ENCODE assay signal across 12 cellular contexts in the genomic region with DNA sequence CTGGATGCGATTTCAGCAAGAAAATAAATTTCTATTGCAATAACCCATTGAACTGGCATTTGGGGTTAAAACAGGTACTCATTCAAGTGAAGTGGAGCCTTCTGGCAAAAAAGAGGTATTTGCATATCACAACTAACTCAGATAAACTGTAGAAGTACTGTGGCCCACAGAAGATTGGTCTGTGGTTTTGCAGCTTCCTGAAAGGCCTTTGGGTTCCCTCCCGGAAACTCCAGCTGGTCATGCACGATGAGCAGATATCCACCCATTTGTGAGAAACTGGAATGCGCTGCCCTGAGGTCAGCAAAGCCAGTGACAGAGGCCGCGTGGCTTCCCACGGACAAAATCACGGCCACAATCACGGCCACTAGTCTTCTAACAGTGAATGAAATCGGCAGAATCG.
DNase-seq lines count a peak whose midpoint lies in the region; ATAC-seq and TF ChIP-seq lines count a peak whose summit lies in the region.
"Had no signal": no experiment of that assay in that cellular context is flagged by ENCODE, and none has a peak within 500 bp of the region (broad histone marks: within the 10 kb centered on the region; RNA-seq: fewer than 3 reads in every experiment).

No MANE protein-coding gene starts in this region.

- no peaks in the 10 kb centered on the region for H3K79me2 ChIP-seq in parathyroid adenoma

- H3K27ac ChIP-seq in parathyroid adenoma (no peak overlapping the region), sigmoid colon (no peak overlapping the region)
- H3K27ac ChIP-seq: esophagus squamous epithelium had no signal

- CTCF ChIA-PET in activated CD8-positive, alpha-beta memory T cell treated with anti-CD3 and anti-CD28 coated beads, Interleukin-2, amount 10 ng/mL, durations not matched to agents 7 days and 5 days (lab: Charles Lee) = no interaction called here

- H3K4me1 Mint-ChIP-seq in activated CD8-positive, alpha-beta memory T cell treated with anti-CD3 and anti-CD28 coated beads, Interleukin-2, amount 10 ng/mL, durations not matched to agents 7 days and 5 days = peaks cover 38% of the 10 kb centered on the region

- H3K36me3 ChIP-seq in parathyroid adenoma (ENCODE audit: control insufficient read depth, insufficient read depth, low read length) (no peaks in the 10 kb centered on the region), sigmoid colon (no peaks in the 10 kb centered on the region)
- H3K36me3 ChIP-seq: esophagus squamous epithelium had no signal

- TF ChIP-seq EP300 in sigmoid colon (IDR thresholded peaks at IDR 0.05) = no peak

- 65 to 89% methylated on average over 11 of the region's 11 CpGs for WGBS in sigmoid colon, 2 donors

- no peak overlapping the region for H2AFZ ChIP-seq in parathyroid adenoma

- H3K27me3 Mint-ChIP-seq in activated CD8-positive, alpha-beta memory T cell treated with anti-CD3 and anti-CD28 coated beads, Interleukin-2, amount 10 ng/mL, durations not matched to agents 7 days and 5 days = peaks cover 2% of the 10 kb centered on the region

- peak overlapping the region; percentile 21 for H3K4me2 ChIP-seq in parathyroid adenoma (ENCODE audit: low read length)

- H3K4me1 ChIP-seq in parathyroid adenoma (no peaks in the 10 kb centered on the region), sigmoid colon (peaks cover 0 to 43% (median 24%) of the 10 kb centered on the region in 4 donors)

- H3K9me3 ChIP-seq in parathyroid adenoma (ENCODE audit: control insufficient read depth, low read length) (no peaks in the 10 kb centered on the region), sigmoid colon (no peaks in the 10 kb centered on the region)
- H3K9me3 ChIP-seq: esophagus squamous epithelium had no signal

- no peak for TF ChIP-seq POLR2A in sigmoid colon (IDR thresholded peaks at IDR 0.05)

- no peaks in the 10 kb centered on the region for H3K9me3 Mint-ChIP-seq in activated CD8-positive, alpha-beta memory T cell treated with anti-CD3 and anti-CD28 coated beads, Interleukin-2, amount 10 ng/mL, durations not matched to agents 7 days and 5 days (ENCODE audit: low read depth)
- H3K9me3 Mint-ChIP-seq: naive thymus-derived CD8-positive, alpha-beta T cell had no signal

- peak; percentile 52 for DNase-seq in activated CD8-positive, alpha-beta memory T cell treated with anti-CD3 and anti-CD28 coated beads, Interleukin-2, amount 10 ng/mL, durations not matched to agents 7 days and 5 days
- no peak for DNase-seq in activated CD8-positive, alpha-beta memory T cell treated with anti-CD3 and anti-CD28 coated beads, Interleukin-2, amount 50 U/mL, for 48 hours
- peak; percentile 47 for DNase-seq in NOMO-1 treated with DMSO at 0.1 percent for 48 hours (lab: John Stamatoyannopoulos, UW; ENCODE audit: unreplicated experiment)
- no peak for DNase-seq in sigmoid colon
- DNase-seq in AG08395 (ENCODE audit: low spot score) = no peak
- no peak for DNase-seq in COLO829 (ENCODE audit: low spot score)
- DNase-seq: esophagus squamous epithelium, NCI-H1092 had no signal

- H3K9ac ChIP-seq in parathyroid adenoma = no peak overlapping the region

- no peaks in the 10 kb centered on the region for H3K36me3 Mint-ChIP-seq in activated CD8-positive, alpha-beta memory T cell treated with anti-CD3 and anti-CD28 coated beads, Interleukin-2, amount 10 ng/mL, durations not matched to agents 7 days and 5 days
- H3K36me3 Mint-ChIP-seq: naive thymus-derived CD8-positive, alpha-beta T cell had no signal

- no peaks in the 10 kb centered on the region for H3K27me3 ChIP-seq in parathyroid adenoma (ENCODE audit: control insufficient read depth, insufficient read depth, low read length)
- no peaks in the 10 kb centered on the region for H3K27me3 ChIP-seq in sigmoid colon
- H3K27me3 ChIP-seq: esophagus squamous epithelium had no signal

- TF ChIP-seq CTCF in parathyroid adenoma (IDR thresholded peaks at IDR 0.05) = no peak
- no peak for TF ChIP-seq CTCF in sigmoid colon (IDR thresholded peaks at IDR 0.05)

- H3K4me3 ChIP-seq in parathyroid adenoma (ENCODE audit: low read depth, low read length) (peak overlapping the region; percentile 12), sigmoid colon (no peak overlapping the region)
- H3K4me3 ChIP-seq: esophagus squamous epithelium had no signal

- H3K4me3 Mint-ChIP-seq in activated CD8-positive, alpha-beta memory T cell treated with anti-CD3 and anti-CD28 coated beads, Interleukin-2, amount 10 ng/mL, durations not matched to agents 7 days and 5 days = no peak overlapping the region

- intact Hi-C loops in sigmoid colon (cut with DNase I) = no loop called here

- ATAC-seq in activated CD8-positive, alpha-beta memory T cell treated with anti-CD3 and anti-CD28 coated beads, Interleukin-2, amount 10 ng/mL, durations not matched to agents 7 days and 5 days = no peak
- ATAC-seq in HG02870 (IDR thresholded peaks at IDR 0.05; ENCODE audit: unreplicated experiment) = peak; percentile 66
- ATAC-seq: naive thymus-derived CD8-positive, alpha-beta T cell; SK-N-SH treated with all-trans-retinoic acid at 6 μM for 48 hours had no signal

- no peak overlapping the region for H3K27ac Mint-ChIP-seq in activated CD8-positive, alpha-beta memory T cell treated with anti-CD3 and anti-CD28 coated beads, Interleukin-2, amount 10 ng/mL, durations not matched to agents 7 days and 5 days

Comparison
In these comparisons a context has a peak if more than half of its experiments do, and no peak if none do; other contexts are left out.
1. DNase-seq: peak in activated CD8-positive, alpha-beta memory T cell treated with anti-CD3 and anti-CD28 coated beads, Interleukin-2, amount 10 ng/mL, durations not matched to agents 7 days and 5 days (single experiment) and NOMO-1 treated with DMSO at 0.1 percent for 48 hours (single experiment); none in activated CD8-positive, alpha-beta memory T cell treated with anti-CD3 and anti-CD28 coated beads, Interleukin-2, amount 50 U/mL, for 48 hours (single experiment), sigmoid colon (single experiment), AG08395 (single experiment) and COLO829 (single experiment).